Comparison of ENCODE assay signal across 18 cellular contexts in the genomic region with DNA sequence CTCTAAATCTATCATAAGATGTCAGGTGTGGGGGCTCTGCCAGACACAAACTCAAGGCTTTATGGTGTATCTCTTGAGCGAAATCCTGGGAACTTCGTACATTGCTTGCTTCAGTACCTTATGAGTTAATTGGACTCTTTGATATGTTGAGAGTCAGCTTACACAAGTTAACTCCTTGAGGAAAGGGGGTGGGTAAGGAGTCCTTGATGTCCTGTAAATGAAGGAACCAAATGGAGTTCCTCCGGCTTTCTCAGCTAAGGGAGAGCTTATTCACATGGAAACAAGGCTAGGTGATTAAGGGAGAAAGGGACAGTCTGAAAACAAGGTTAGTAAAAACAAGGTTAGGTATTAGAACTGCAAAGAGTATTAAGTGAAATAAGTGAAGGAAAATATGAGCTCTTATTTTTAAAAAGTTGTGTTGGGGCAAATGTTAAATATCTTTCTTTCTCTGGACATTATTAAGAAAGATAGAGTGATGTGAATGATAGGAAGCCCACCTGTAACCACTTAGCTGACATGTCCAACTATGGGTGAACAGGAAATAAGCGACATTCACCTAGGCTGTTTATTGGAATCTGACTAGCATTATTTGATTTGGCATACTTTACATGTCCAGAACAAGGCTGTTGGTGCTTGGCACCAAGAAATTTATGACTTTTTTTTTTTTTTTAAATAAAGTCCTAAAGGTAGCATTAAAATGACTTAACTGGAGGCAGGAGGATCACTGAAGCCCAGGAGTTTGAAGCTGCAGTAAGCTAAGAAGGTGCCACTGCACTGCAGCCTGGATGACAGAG.
"Had no signal": no experiment of that assay in that cellular context is flagged by ENCODE, and none has a peak within 500 bp of the region (broad histone marks: within the 10 kb centered on the region; RNA-seq: fewer than 3 reads in every experiment).

No MANE protein-coding gene starts in this region.

- H3K27ac ChIP-seq: adrenal gland, sigmoid colon had no signal

- H3K27me3 ChIP-seq: adrenal gland, sigmoid colon, stomach had no signal

- H3K9me3 Mint-ChIP-seq: activated naive CD4-positive, alpha-beta T cell treated with anti-CD3 and anti-CD28 coated beads, Interleukin-2, amount 50 U/mL, for 72 hours; immature natural killer cell; natural killer cell; stimulated activated effector memory CD8-positive, alpha-beta T cell treated with anti-CD3 and anti-CD28 coated beads, Interleukin-12 subunit alpha, Interleukin-12 subunit beta, amount 100 ng/mL, for 72 hours; T-helper 1 cell treated with Interleukin-12 subunit alpha and Interleukin-12 subunit beta and Interleukin-4 antibody, amounts not matched to agents 30 μg/mL and 1 μg/mL, for 36 hours; type B pancreatic cell had no signal

- H3K4me3 ChIP-seq: adrenal gland, sigmoid colon, stomach had no signal

- ATAC-seq: activated naive CD4-positive, alpha-beta T cell treated with anti-CD3 and anti-CD28 coated beads, Interleukin-2, amount 50 U/mL, for 72 hours; natural killer cell; stimulated activated effector memory CD8-positive, alpha-beta T cell treated with anti-CD3 and anti-CD28 coated beads, Interleukin-12 subunit alpha, Interleukin-12 subunit beta, amount 100 ng/mL, for 72 hours had no signal

- H3K9me3 ChIP-seq: adrenal gland, sigmoid colon, stomach had no signal

- H3K27ac Mint-ChIP-seq: immature natural killer cell; natural killer cell; stimulated activated effector memory CD8-positive, alpha-beta T cell treated with anti-CD3 and anti-CD28 coated beads, Interleukin-12 subunit alpha, Interleukin-12 subunit beta, amount 100 ng/mL, for 72 hours; T-helper 1 cell treated with Interleukin-12 subunit alpha and Interleukin-12 subunit beta and Interleukin-4 antibody, amounts not matched to agents 30 μg/mL and 1 μg/mL, for 36 hours; type B pancreatic cell had no signal

- H3K4me3 Mint-ChIP-seq: immature natural killer cell; natural killer cell; stimulated activated effector memory CD8-positive, alpha-beta T cell treated with anti-CD3 and anti-CD28 coated beads, Interleukin-12 subunit alpha, Interleukin-12 subunit beta, amount 100 ng/mL, for 72 hours; T-helper 1 cell treated with Interleukin-12 subunit alpha and Interleukin-12 subunit beta and Interleukin-4 antibody, amounts not matched to agents 30 μg/mL and 1 μg/mL, for 36 hours; type B pancreatic cell had no signal

- H3K4me1 Mint-ChIP-seq: immature natural killer cell; natural killer cell; stimulated activated effector memory CD8-positive, alpha-beta T cell treated with anti-CD3 and anti-CD28 coated beads, Interleukin-12 subunit alpha, Interleukin-12 subunit beta, amount 100 ng/mL, for 72 hours had no signal

- DNase-seq: activated CD4-positive, alpha-beta T cell treated with anti-CD3 and anti-CD28 coated beads for 1 hour; activated CD4-positive, alpha-beta T cell treated with anti-CD3 and anti-CD28 coated beads, Interleukin-2, amount 50 U/mL, for 48 hours; activated gamma-delta T cell treated with Interleukin-2 at 50 U/mL for 16 hours; adrenal gland; cerebellar nuclear complex; cortex of kidney; effector CD4-positive, alpha-beta T cell; immature natural killer cell; kidney glomerular epithelial cell; mesendoderm; natural killer cell; sigmoid colon; stimulated activated CD4-positive, alpha-beta T cell treated with anti-CD3 and anti-CD28 coated beads, Interleukin-4, amount 100 ng/mL, for 24 hours; stomach had no signal

- H3K36me3 ChIP-seq: adrenal gland had no signal

- H3K27me3 Mint-ChIP-seq: type B pancreatic cell had no signal

- H3K4me1 ChIP-seq: sigmoid colon, stomach had no signal
